ENCODE assay signal across 15 cellular contexts in the genomic region with DNA sequence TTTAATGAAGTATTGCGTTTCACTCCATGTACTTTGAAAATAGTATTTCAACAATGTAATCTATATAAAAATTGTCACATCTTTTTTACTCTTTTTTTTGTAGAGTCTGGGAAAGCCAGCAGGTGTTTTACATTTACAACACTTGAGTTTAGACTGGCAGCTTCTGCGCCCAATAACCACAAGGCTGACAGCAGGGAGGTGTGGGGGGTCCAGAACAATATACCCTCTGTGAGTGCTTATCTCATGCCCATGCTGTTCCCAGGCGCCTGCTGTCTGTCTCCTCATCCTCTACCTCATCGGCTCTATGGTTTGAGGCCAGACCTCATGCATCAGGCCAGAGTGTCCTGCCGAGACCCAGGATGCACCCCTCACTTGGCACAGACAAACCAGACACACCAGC. TPM values are rescaled to one million over a fixed set of nuclear protein-coding genes. Genes with fewer than 3 reads are reported as not detected.
DNase-seq lines count a peak whose midpoint lies in the region; ATAC-seq and TF ChIP-seq lines count a peak whose summit lies in the region.
"Had no signal": no experiment of that assay in that cellular context is flagged by ENCODE, and none has a peak within 500 bp of the region (broad histone marks: within the 10 kb centered on the region; RNA-seq: fewer than 3 reads in every experiment).

No MANE protein-coding gene starts in this region.

- H3K4me3 Mint-ChIP-seq in CD8-positive, alpha-beta T cell = no peak overlapping the region
- H3K4me3 Mint-ChIP-seq in progenitor cell of endocrine pancreas (ENCODE audit: low read depth) = no peak overlapping the region

- H3K9me3 ChIP-seq in CD8-positive, alpha-beta T cell (ENCODE audit: low read length) = no peaks in the 10 kb centered on the region
- H3K9me3 ChIP-seq in HEK293 (ENCODE audit: control insufficient read depth, insufficient read depth, low read depth, low read length) (no peaks in the 10 kb centered on the region), SK-N-MC (ENCODE audit: low read depth, low read length) (no peaks in the 10 kb centered on the region)

- intact Hi-C loops in CD8-positive, alpha-beta T cell (cut with DNase I, micrococcal nuclease) = no loop called here

- in situ Hi-C loops in GM13976 (cut with MboI; ENCODE audit: low sequenced_read_pairs, unreplicated experiment) = loop anchor here (5.0 kb wide), 1 partner anchor 98 kb away; no protein-coding TSS in a partner anchor

- no peaks in the 10 kb centered on the region for H3K36me3 ChIP-seq in CD8-positive, alpha-beta T cell (ENCODE audit: insufficient read depth, low read length)
- H3K36me3 ChIP-seq in HEK293 (ENCODE audit: control insufficient read depth in 2 of 2, insufficient read depth in 1 of 2, low read length in 2 of 2) (peaks cover 0 to 23% of the 10 kb centered on the region in 2 experiments; a peak in 1 of 3 replicates), SK-N-MC (ENCODE audit: insufficient read depth, low read length) (no peaks in the 10 kb centered on the region; the same call in 1 of the 2 replicates)
- H3K36me3 ChIP-seq: HAP-1 had no signal

- H3K4me3 ChIP-seq in CD8-positive, alpha-beta T cell (ENCODE audit: low read depth, low read length) = no peak overlapping the region
- no peak overlapping the region for H3K4me3 ChIP-seq in HEK293 (ENCODE audit: low read depth, low read length)
- H3K4me3 ChIP-seq in SK-N-MC = no peak overlapping the region
- H3K4me3 ChIP-seq: A549, HAP-1 had no signal

- POLR2A ChIA-PET in CD8-positive, alpha-beta T cell (lab: Charles Lee) = no interaction called here
- POLR2A ChIA-PET in HEK293 (lab: Yijun Ruan, JAX) = no interaction called here

- H3K36me3 Mint-ChIP-seq in CD8-positive, alpha-beta T cell = peaks cover 54% of the 10 kb centered on the region
- H3K36me3 Mint-ChIP-seq in progenitor cell of endocrine pancreas (ENCODE audit: insufficient read depth) = peaks cover 14% of the 10 kb centered on the region

- peak overlapping the region; percentile 37 for H3K27ac Mint-ChIP-seq in CD8-positive, alpha-beta T cell
- peak overlapping the region; percentile 93 for H3K27ac Mint-ChIP-seq in progenitor cell of endocrine pancreas

- no peak for DNase-seq in CD8-positive, alpha-beta T cell
- no peak for DNase-seq in SK-N-MC (ENCODE audit: low read depth, low spot score)
- DNase-seq in progenitor cell of endocrine pancreas (ENCODE audit: low spot score, unreplicated experiment) = no peak
- DNase-seq in DMS79 (lab: John Stamatoyannopoulos, UW) = no peak
- no peak for DNase-seq in GM13976 (ENCODE audit: low spot score)
- DNase-seq: Calu3, DMS153, DND-41, GDM1, IMR-90, KBM-7 had no signal

- no peaks in the 10 kb centered on the region for H3K4me1 ChIP-seq in CD8-positive, alpha-beta T cell (ENCODE audit: insufficient read depth, low read length)
- H3K4me1 ChIP-seq in HEK293 (ENCODE audit: control insufficient read depth, insufficient read depth, low read length) = no peaks in the 10 kb centered on the region
- H3K4me1 ChIP-seq: A549, HAP-1 had no signal

- H3K9ac ChIP-seq in SK-N-MC (ENCODE audit: insufficient read length) = no peak overlapping the region

- no peak overlapping the region for H3K27ac ChIP-seq in CD8-positive, alpha-beta T cell (ENCODE audit: low read depth, low read length)
- H3K27ac ChIP-seq in HEK293 (ENCODE audit: extremely low read depth, low read depth, low read length) = no peak overlapping the region
- H3K27ac ChIP-seq in SK-N-MC = peak overlapping the region; percentile 45; the same call in 1 of the 2 replicates
- H3K27ac ChIP-seq: A549 had no signal

- peaks cover 12% of the 10 kb centered on the region for H3K4me1 Mint-ChIP-seq in CD8-positive, alpha-beta T cell (ENCODE audit: low read depth)
- peaks cover 34% of the 10 kb centered on the region for H3K4me1 Mint-ChIP-seq in progenitor cell of endocrine pancreas (ENCODE audit: low read depth)

- CTCF ChIA-PET in CD8-positive, alpha-beta T cell (lab: Charles Lee) = interaction anchor here (0.7 to 3.3 kb wide), 2 partner anchors 8 to 300 kb away, joined by 3 to 12 read pairs; no protein-coding TSS in a partner anchor
- CTCF ChIA-PET in HEK293 (lab: Yijun Ruan, JAX) = interaction anchor here (0.7 kb wide), 1 partner anchor 15 kb away, joined by 3 read pairs; no protein-coding TSS in a partner anchor

- no peak for ATAC-seq in CD8-positive, alpha-beta T cell
- no peak for ATAC-seq in GM18517 (IDR thresholded peaks at IDR 0.05; ENCODE audit: unreplicated experiment)

- no peaks in the 10 kb centered on the region for H3K27me3 Mint-ChIP-seq in CD8-positive, alpha-beta T cell (ENCODE audit: low read depth)
- H3K27me3 Mint-ChIP-seq in progenitor cell of endocrine pancreas = no peaks in the 10 kb centered on the region

- H3K9me3 Mint-ChIP-seq in CD8-positive, alpha-beta T cell = no peaks in the 10 kb centered on the region
- H3K9me3 Mint-ChIP-seq in progenitor cell of endocrine pancreas (ENCODE audit: low read depth) = no peaks in the 10 kb centered on the region

- no peaks in the 10 kb centered on the region for H3K27me3 ChIP-seq in CD8-positive, alpha-beta T cell (ENCODE audit: insufficient read depth, low read length)

- TF ChIP-seq CTCF in CD8-positive, alpha-beta T cell (IDR thresholded peaks at IDR 0.05) = no peak
- TF ChIP-seq CTCF in HEK293 (tag by site-specific recombination; IDR thresholded peaks at IDR 0.05) = no peak
- TF ChIP-seq CTCF in progenitor cell of endocrine pancreas (IDR thresholded peaks at IDR 0.05; ENCODE audit: unreplicated experiment) = no peak
- no peak for TF ChIP-seq CTCF in GM13976 (IDR thresholded peaks at IDR 0.05; ENCODE audit: borderline replicate concordance, control extremely low read depth, extremely low read depth, insufficient read depth, missing control alignments)

TF ChIP-seq in HEK293, 187 proteins besides CTCF, POLR2A, EP300 and RAD21:
- no peak for TF ChIP-seq SP3 (tag by site-specific recombination; IDR thresholded peaks at IDR 0.05)
- peak; percentile 55 for TF ChIP-seq ZIC2 (tag by site-specific recombination; IDR thresholded peaks at IDR 0.05)
TF ChIP-seq in HEK293: peak in this region for 1.

RNA-seq across cellular contexts. Expression of gene FBRSL1, which starts 24.9 kb away (rescaled TPM):
- total RNA-seq in CD8-positive, alpha-beta T cell = 10 to 100 TPM; 78.5 to 82.0 TPM
- total RNA-seq in progenitor cell of endocrine pancreas = 195 and 199 TPM in 2 replicates
